In genomic region chr12:50918584-50919316, GRCh38 we compare ENCODE assay signal across 28 cellular contexts. TPM values are rescaled to one million over a fixed set of nuclear protein-coding genes. Genes with fewer than 3 reads are reported as not detected.
A peak's percentile ranks its signal among the peaks of the same experiment; 100 is the strongest.
DNase-seq lines count a peak whose midpoint lies in the region; ATAC-seq, FAIRE-seq and TF ChIP-seq lines count a peak whose summit lies in the region.
"Had no signal": no experiment of that assay in that cellular context is flagged by ENCODE, and none has a peak within 500 bp of the region (broad histone marks: within the 10 kb centered on the region; RNA-seq: fewer than 3 reads in every experiment).

No MANE protein-coding gene starts in this region.

- no peaks in the 10 kb centered on the region for H3K36me3 ChIP-seq in gastrocnemius medialis

- H3K4me1 Mint-ChIP-seq in mesothelial cell of epicardium, result peaks cover 37% of the 10 kb centered on the region

- TF ChIP-seq POLR2A in GM12892 (IDR thresholded peaks at IDR 0.05; ENCODE audit: low read depth, low read length), result no peak
- TF ChIP-seq POLR2A in gastrocnemius medialis (IDR thresholded peaks at IDR 0.05), result no peak

- H3K9me3 Mint-ChIP-seq in mesothelial cell of epicardium, result peaks cover 35% of the 10 kb centered on the region

- no peak overlapping the region for H3K4me3 Mint-ChIP-seq in mesothelial cell of epicardium
- H3K4me3 Mint-ChIP-seq: CD4-positive, CD25-positive, alpha-beta regulatory T cell; central memory CD8-positive, alpha-beta T cell; neural crest cell had no signal

- peaks cover 20% of the 10 kb centered on the region for H3K36me3 Mint-ChIP-seq in mesothelial cell of epicardium

- peak; percentile 87 for FAIRE-seq in GM12892 (lab: Jason Lieb, UNC)
- FAIRE-seq: H54 had no signal

- H3K27me3 ChIP-seq in gastrocnemius medialis, result no peaks in the 10 kb centered on the region

- H3K27ac ChIP-seq in gastrocnemius medialis, result no peak overlapping the region

- DNase-seq in GM12892 (ENCODE audit: insufficient read length), result no peak
- DNase-seq in HCEC 1CT, result peak; percentile 12
- peak; percentile 13 for DNase-seq in OCI-M1 (lab: John Stamatoyannopoulos, UW)
- DNase-seq in mesothelial cell of epicardium (ENCODE audit: low spot score in 2 of 2, unreplicated experiment in 2 of 2), result no peak
- DNase-seq in gastrocnemius medialis, result no peak
- no peak for DNase-seq in H4 (ENCODE audit: low spot score)
- DNase-seq in SHP77 treated with DMSO at 0.1 percent for 48 hours (lab: John Stamatoyannopoulos, UW), result no peak
- no peak for DNase-seq in GM19240 (ENCODE audit: insufficient read length, low spot score)
- DNase-seq: activated CD4-positive, alpha-beta T cell treated with anti-CD3 and anti-CD28 coated beads for 4 hours; activated CD8-positive, alpha-beta memory T cell treated with anti-CD3 and anti-CD28 coated beads, Interleukin-2, amount 50 U/mL, for 4 hours; activated gamma-delta T cell treated with Interleukin-2 at 50 U/mL for 16 hours; amygdala; DMS153; KBM-7; left colon; NCI-H2081 treated with DMSO at 0.1 percent for 48 hours; NCI-H510A; Right ventricle myocardium superior; stimulated activated CD4-positive, alpha-beta T cell treated with anti-CD3 and anti-CD28 coated beads, Interleukin-4, amount 100 ng/mL, for 24 hours had no signal

- intact Hi-C loops in gastrocnemius medialis (cut with DNase I; ENCODE audit: low total_unique reads), result no loop called here

- peak overlapping the region; percentile 66 for H3K27ac Mint-ChIP-seq in mesothelial cell of epicardium
- H3K27ac Mint-ChIP-seq: CD4-positive, CD25-positive, alpha-beta regulatory T cell had no signal

- TF ChIP-seq CTCF in mesothelial cell of epicardium (IDR thresholded peaks at IDR 0.05; ENCODE audit: unreplicated experiment) (no peak), gastrocnemius medialis (IDR thresholded peaks at IDR 0.05 in 4 of 5, conservative IDR thresholded peaks at IDR 0.05 in 1 of 5) (no peak)

- no peak overlapping the region for H3K4me3 ChIP-seq in gastrocnemius medialis

- H3K9me3 ChIP-seq in gastrocnemius medialis, result peaks cover 0 to 3% (median 0%) of the 10 kb centered on the region in 3 donors

- H3K27me3 Mint-ChIP-seq in mesothelial cell of epicardium (ENCODE audit: low read depth), result no peaks in the 10 kb centered on the region

- peaks cover 12 to 20% of the 10 kb centered on the region in 2 donors for H3K4me1 ChIP-seq in gastrocnemius medialis

- in situ Hi-C loops in gastrocnemius medialis (cut with MboI; ENCODE audit: low sequenced_read_pairs in 4 of 4), result no loop called here

- ATAC-seq in gastrocnemius medialis, result no peak
- ATAC-seq: esophagus mucosa, left colon had no signal

RNA-seq across cellular contexts. Expression of gene HIGD1C, which starts 33.6 kb away (rescaled TPM):
- polyA plus RNA-seq in GM12892 (2012; ENCODE audit: missing spikeins), result not detected
- total RNA-seq in mesothelial cell of epicardium (not detected in 3 replicates), gastrocnemius medialis (not detected)
- not detected in 2 replicates for total RNA-seq in H4 (2014; rRNA removed; shearing (Covaris generic))
- total RNA-seq: CD4-positive, CD25-positive, alpha-beta regulatory T cell; esophagus mucosa; glomerular endothelial cell; left colon; mesenteric fat pad; neural crest cell; pulmonary artery endothelial cell; Right ventricle myocardium superior; temporal lobe had no signal
- polyA plus RNA-seq: CD4-positive, CD25-positive, alpha-beta regulatory T cell had no signal

Comparison
In these comparisons a context has a peak if more than half of its experiments do, and no peak if none do; other contexts are left out.
1. DNase-seq: peak in HCEC 1CT (single experiment) and OCI-M1 (single experiment); none in GM12892 (single experiment), mesothelial cell of epicardium (0 of 2), gastrocnemius medialis (0 of 2), H4 (single experiment), SHP77 treated with DMSO at 0.1 percent for 48 hours (single experiment) and GM19240 (single experiment).